In the genomic region with DNA sequence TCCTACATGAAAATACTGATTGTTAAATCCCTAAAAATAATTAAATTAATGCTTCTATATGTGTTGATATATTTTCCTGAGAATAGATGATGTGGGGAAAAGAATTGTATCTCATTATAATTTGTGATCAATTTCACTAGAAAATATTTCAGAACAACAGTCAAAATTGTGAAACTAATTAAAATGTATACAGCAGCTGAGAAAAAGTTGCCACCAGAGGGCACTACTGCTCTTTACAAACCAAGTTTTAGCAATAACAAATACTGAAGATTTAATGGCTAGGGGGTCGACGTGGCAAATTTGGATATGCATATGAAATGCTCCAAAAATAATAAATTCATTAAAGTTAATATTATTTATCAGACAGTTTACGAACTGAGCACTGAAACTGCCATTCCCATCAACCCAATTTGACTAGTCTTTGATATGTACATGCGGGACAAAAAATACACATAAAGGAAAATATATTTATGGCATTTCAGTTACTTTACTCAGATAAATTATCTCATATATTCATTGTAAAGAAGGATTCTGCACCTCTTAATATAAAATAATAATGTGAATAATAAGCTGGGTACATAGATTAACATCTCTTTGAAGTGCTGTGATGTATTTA, we compare ENCODE assay signal across 8 cellular contexts.
DNase-seq lines count a peak whose midpoint lies in the region; ATAC-seq and TF ChIP-seq lines count a peak whose summit lies in the region.
"Had no signal": no experiment of that assay in that cellular context is flagged by ENCODE, and none has a peak within 500 bp of the region (broad histone marks: within the 10 kb centered on the region; RNA-seq: fewer than 3 reads in every experiment).

No MANE protein-coding gene starts in this region.

- no peaks in the 10 kb centered on the region for H3F3A ChIP-seq in neural cell (ENCODE audit: insufficient read depth, low read length, poor library complexity, severe bottlenecking)

- no peaks in the 10 kb centered on the region for H3K9me3 Mint-ChIP-seq in endothelial cell (ENCODE audit: unreplicated experiment)
- H3K9me3 Mint-ChIP-seq: activated B cell treated with CpG ODN at 0.5 μM for 24 hours had no signal

- TF ChIP-seq EP300 in Ishikawa (IDR thresholded peaks at IDR 0.05; ENCODE audit: borderline replicate concordance) (no peak), neural cell (conservative IDR thresholded peaks at IDR 0.05; ENCODE audit: poor library complexity, severe bottlenecking) (no peak)

- H3K27ac Mint-ChIP-seq in endothelial cell (ENCODE audit: unreplicated experiment) = no peak overlapping the region
- H3K27ac Mint-ChIP-seq: activated B cell treated with CpG ODN at 0.5 μM for 24 hours had no signal

- H3K4me3 ChIP-seq in neural cell (ENCODE audit: low read length) = no peak overlapping the region

- no peak overlapping the region for H3K4me2 ChIP-seq in neural cell (ENCODE audit: low read length)

- H3K9ac ChIP-seq in neural cell (ENCODE audit: low read length) = no peak overlapping the region

- DNase-seq in EL (peak; percentile 2), SK-N-DZ (ENCODE audit: low spot score) (peak; percentile 62), endothelial cell (ENCODE audit: low spot score) (peak; percentile 61)
- DNase-seq: activated B cell treated with CpG ODN at 0.5 μM for 24 hours had no signal

- TF ChIP-seq CTCF in endothelial cell (IDR thresholded peaks at IDR 0.05; ENCODE audit: unreplicated experiment) = peak; percentile 92
- peak; percentile 82 for TF ChIP-seq CTCF in neural cell (IDR thresholded peaks at IDR 0.05; ENCODE audit: poor library complexity, severe bottlenecking)

- H3K4me3 Mint-ChIP-seq in endothelial cell (ENCODE audit: unreplicated experiment) = no peak overlapping the region
- H3K4me3 Mint-ChIP-seq: activated B cell treated with CpG ODN at 0.5 μM for 24 hours had no signal

- H3K36me3 ChIP-seq in neural cell (ENCODE audit: insufficient read depth, low read length) = no peaks in the 10 kb centered on the region

- peaks cover 3% of the 10 kb centered on the region for H3K27me3 Mint-ChIP-seq in endothelial cell (ENCODE audit: unreplicated experiment)
- H3K27me3 Mint-ChIP-seq: activated B cell treated with CpG ODN at 0.5 μM for 24 hours had no signal

- no peaks in the 10 kb centered on the region for H3K9me3 ChIP-seq in neural cell (ENCODE audit: low read length)

- no peak overlapping the region for H2AFZ ChIP-seq in neural cell (ENCODE audit: low read depth, low read length)

- no peaks in the 10 kb centered on the region for H3K4me1 Mint-ChIP-seq in endothelial cell (ENCODE audit: unreplicated experiment)
- H3K4me1 Mint-ChIP-seq: activated B cell treated with CpG ODN at 0.5 μM for 24 hours had no signal

- ATAC-seq in HG03097 (IDR thresholded peaks at IDR 0.05; ENCODE audit: low FRiP score, unreplicated experiment) (no peak), GM21526 (IDR thresholded peaks at IDR 0.05; ENCODE audit: low FRiP score, unreplicated experiment) (no peak)

- H4K20me1 ChIP-seq in neural cell (ENCODE audit: insufficient read depth) = no peaks in the 10 kb centered on the region

- no peaks in the 10 kb centered on the region for H3K36me3 Mint-ChIP-seq in endothelial cell (ENCODE audit: low read depth, unreplicated experiment)

- H3K9me2 ChIP-seq in neural cell (ENCODE audit: insufficient read depth, low read length) = no peaks in the 10 kb centered on the region

- TF ChIP-seq RAD21 in Ishikawa (IDR thresholded peaks at IDR 0.05; ENCODE audit: low read depth) (peak; percentile 61), neural cell (conservative IDR thresholded peaks at IDR 0.05) (peak; percentile 83)

- H3K27ac ChIP-seq in neural cell (ENCODE audit: low read length) = no peak overlapping the region

- H3K79me2 ChIP-seq in neural cell (replicated peaks; ENCODE audit: insufficient read depth, low read length) = no peaks in the 10 kb centered on the region

- no peaks in the 10 kb centered on the region for H3K27me3 ChIP-seq in neural cell (ENCODE audit: insufficient read depth, low read depth, low read length)

TF ChIP-seq in Ishikawa, 13 proteins besides CTCF, POLR2A, EP300 and RAD21 (continues in another document):
- no peak for TF ChIP-seq TAF1 (IDR thresholded peaks at IDR 0.05; ENCODE audit: low read depth)
- TF ChIP-seq CREB1 (IDR thresholded peaks at IDR 0.05; ENCODE audit: low read depth) = no peak
- TF ChIP-seq, protein P1, sequence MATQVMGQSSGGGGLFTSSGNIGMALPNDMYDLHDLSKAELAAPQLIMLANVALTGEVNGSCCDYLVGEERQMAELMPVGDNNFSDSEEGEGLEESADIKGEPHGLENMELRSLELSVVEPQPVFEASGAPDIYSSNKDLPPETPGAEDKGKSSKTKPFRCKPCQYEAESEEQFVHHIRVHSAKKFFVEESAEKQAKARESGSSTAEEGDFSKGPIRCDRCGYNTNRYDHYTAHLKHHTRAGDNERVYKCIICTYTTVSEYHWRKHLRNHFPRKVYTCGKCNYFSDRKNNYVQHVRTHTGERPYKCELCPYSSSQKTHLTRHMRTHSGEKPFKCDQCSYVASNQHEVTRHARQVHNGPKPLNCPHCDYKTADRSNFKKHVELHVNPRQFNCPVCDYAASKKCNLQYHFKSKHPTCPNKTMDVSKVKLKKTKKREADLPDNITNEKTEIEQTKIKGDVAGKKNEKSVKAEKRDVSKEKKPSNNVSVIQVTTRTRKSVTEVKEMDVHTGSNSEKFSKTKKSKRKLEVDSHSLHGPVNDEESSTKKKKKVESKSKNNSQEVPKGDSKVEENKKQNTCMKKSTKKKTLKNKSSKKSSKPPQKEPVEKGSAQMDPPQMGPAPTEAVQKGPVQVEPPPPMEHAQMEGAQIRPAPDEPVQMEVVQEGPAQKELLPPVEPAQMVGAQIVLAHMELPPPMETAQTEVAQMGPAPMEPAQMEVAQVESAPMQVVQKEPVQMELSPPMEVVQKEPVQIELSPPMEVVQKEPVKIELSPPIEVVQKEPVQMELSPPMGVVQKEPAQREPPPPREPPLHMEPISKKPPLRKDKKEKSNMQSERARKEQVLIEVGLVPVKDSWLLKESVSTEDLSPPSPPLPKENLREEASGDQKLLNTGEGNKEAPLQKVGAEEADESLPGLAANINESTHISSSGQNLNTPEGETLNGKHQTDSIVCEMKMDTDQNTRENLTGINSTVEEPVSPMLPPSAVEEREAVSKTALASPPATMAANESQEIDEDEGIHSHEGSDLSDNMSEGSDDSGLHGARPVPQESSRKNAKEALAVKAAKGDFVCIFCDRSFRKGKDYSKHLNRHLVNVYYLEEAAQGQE (IDR thresholded peaks at IDR 0.05; ENCODE audit: low read depth) = no peak
- TF ChIP-seq TEAD4 (IDR thresholded peaks at IDR 0.05) = no peak
- TF ChIP-seq, protein P2, sequence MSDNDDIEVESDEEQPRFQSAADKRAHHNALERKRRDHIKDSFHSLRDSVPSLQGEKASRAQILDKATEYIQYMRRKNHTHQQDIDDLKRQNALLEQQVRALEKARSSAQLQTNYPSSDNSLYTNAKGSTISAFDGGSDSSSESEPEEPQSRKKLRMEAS (IDR thresholded peaks at IDR 0.05) = no peak
- TF ChIP-seq CEBPB (IDR thresholded peaks at IDR 0.05) = no peak
- TF ChIP-seq FOXM1 (IDR thresholded peaks at IDR 0.05; ENCODE audit: borderline replicate concordance, low read depth) = no peak

TF ChIP-seq in neural cell, 6 proteins besides CTCF, POLR2A, EP300 and RAD21:
- TF ChIP-seq MXI1 (conservative IDR thresholded peaks at IDR 0.05; ENCODE audit: poor library complexity, severe bottlenecking) = no peak
- TF ChIP-seq SMC3 (conservative IDR thresholded peaks at IDR 0.05; ENCODE audit: poor library complexity) = peak; percentile 81
TF ChIP-seq in neural cell: peak in this region for 1.

Comparison
In these comparisons a context has a peak if more than half of its experiments do, and no peak if none do; other contexts are left out.
1. DNase-seq: peak in every context shown above with its lines; median percentile 62 in SK-N-DZ; 61 in endothelial cell; 2 in EL.